In genomic region chr15:60370804-60371700, GRCh38 we compare ENCODE assay signal across 8 cellular contexts. TPM values are rescaled to one million over a fixed set of nuclear protein-coding genes. Genes with fewer than 3 reads are reported as not detected.
DNase-seq lines count a peak whose midpoint lies in the region; ATAC-seq, FAIRE-seq and TF ChIP-seq lines count a peak whose summit lies in the region.

No MANE protein-coding gene starts in this region.

- intact Hi-C loops in MCF 10A (cut with micrococcal nuclease) (loop anchor here (2.0 kb wide), 1 partner anchor 22 kb away; no protein-coding TSS in a partner anchor), right lobe of liver (cut with DNase I) (no loop called here)

- H3K4me3 Mint-ChIP-seq in MCF 10A (ENCODE audit: unreplicated experiment): peak overlapping the region; percentile 60

- H3K27ac ChIP-seq in right lobe of liver: peak overlapping the region in 2 of 3 donors; percentile 5 to 64

- FAIRE-seq in urothelium cell line (lab: Jason Lieb, UNC): peak; percentile 93

- H3K4me1 ChIP-seq in right lobe of liver: peaks cover 0 to 15% (median 0%) of the 10 kb centered on the region in 4 donors

- no peak for TF ChIP-seq POLR2A in right lobe of liver (IDR thresholded peaks at IDR 0.05)

- WGBS in right lobe of liver (ENCODE audit: insufficient coverage, low coverage, low lambda C conversion rate, missing lambda C conversion rate): 62% methylated on average over 11 of the region's 13 CpGs

- H3K36me3 Mint-ChIP-seq in MCF 10A (ENCODE audit: insufficient read depth, unreplicated experiment): peaks cover 73% of the 10 kb centered on the region

- peaks cover 58% of the 10 kb centered on the region for H3K4me1 Mint-ChIP-seq in MCF 10A (ENCODE audit: insufficient read depth, unreplicated experiment)

- H3K27me3 Mint-ChIP-seq in MCF 10A (ENCODE audit: insufficient read depth, unreplicated experiment): no peaks in the 10 kb centered on the region

- H3K27me3 ChIP-seq in right lobe of liver: no peaks in the 10 kb centered on the region

- DNase-seq in COR-L47 (lab: John Stamatoyannopoulos, UW) (peak; percentile 76), NCI-H2081 (lab: John Stamatoyannopoulos, UW) (peak; percentile 73 to 94), MCF 10A (ENCODE audit: unreplicated experiment) (peak; percentile 99), right lobe of liver (no peak), urothelium cell line (ENCODE audit: low spot score) (peak; percentile 94), NOMO-1 (lab: John Stamatoyannopoulos, UW; ENCODE audit: unreplicated experiment in 2 of 2) (no peak)

- no peaks in the 10 kb centered on the region for H3K9me3 Mint-ChIP-seq in MCF 10A (ENCODE audit: unreplicated experiment)

- no peak overlapping the region for H3K4me3 ChIP-seq in right lobe of liver

- peaks cover 0 to 3% (median 0%) of the 10 kb centered on the region in 4 donors for H3K36me3 ChIP-seq in right lobe of liver

- no peak for TF ChIP-seq CTCF in MCF 10A (IDR thresholded peaks at IDR 0.05; ENCODE audit: unreplicated experiment)
- no peak for TF ChIP-seq CTCF in right lobe of liver (IDR thresholded peaks at IDR 0.05)

- POLR2A ChIA-PET in MCF 10A (lab: Yijun Ruan, JAX): interaction anchor here (0.7 to 9.5 kb wide), 19 partner anchors 8 to 1206 kb away, joined by 3 to 461 read pairs (median 5); partner anchors contain the start of genes ANXA2 and ICE2

- ATAC-seq in right lobe of liver (peak; percentile 30 to 59 (median 50)), GM21825 (IDR thresholded peaks at IDR 0.05; ENCODE audit: unreplicated experiment) (no peak), HG03571 (IDR thresholded peaks at IDR 0.05; ENCODE audit: unreplicated experiment) (no peak)

- H3K27ac Mint-ChIP-seq in MCF 10A (ENCODE audit: low read depth, unreplicated experiment): peak overlapping the region; percentile 92

- CTCF ChIA-PET in MCF 10A (lab: Yijun Ruan, JAX): interaction anchor here (0.5 to 1.8 kb wide), 8 partner anchors 12 to 856 kb away, joined by 3 to 7 read pairs (median 4); no protein-coding TSS in a partner anchor

- H3K9me3 ChIP-seq in right lobe of liver: no peaks in the 10 kb centered on the region

- no TSS peak for BruUV-seq in MCF 10A (replicated peaks; lab: Mats Ljungman, UMichigan)

RNA-seq across cellular contexts. Expression of gene ANXA2, which starts 26.7 kb away (rescaled TPM):
- total RNA-seq in MCF 10A (2022): 3,317 and 3,451 TPM in 2 replicates
- 100 to 1,000 TPM in 3 of 6 experiments, 10 to 100 TPM in 3; 62.2 to 419 (median 178) TPM for total RNA-seq in right lobe of liver

Comparison
In these comparisons a context has a peak if more than half of its experiments do, and no peak if none do; other contexts are left out.
1. DNase-seq: peak in COR-L47 (single experiment), NCI-H2081 (2 of 2), MCF 10A (single experiment) and urothelium cell line (single experiment); none in right lobe of liver (0 of 3) and NOMO-1 (0 of 2).
2. ATAC-seq: peak in right lobe of liver (4 of 4); none in GM21825 (single experiment) and HG03571 (single experiment).